In the genomic region with DNA sequence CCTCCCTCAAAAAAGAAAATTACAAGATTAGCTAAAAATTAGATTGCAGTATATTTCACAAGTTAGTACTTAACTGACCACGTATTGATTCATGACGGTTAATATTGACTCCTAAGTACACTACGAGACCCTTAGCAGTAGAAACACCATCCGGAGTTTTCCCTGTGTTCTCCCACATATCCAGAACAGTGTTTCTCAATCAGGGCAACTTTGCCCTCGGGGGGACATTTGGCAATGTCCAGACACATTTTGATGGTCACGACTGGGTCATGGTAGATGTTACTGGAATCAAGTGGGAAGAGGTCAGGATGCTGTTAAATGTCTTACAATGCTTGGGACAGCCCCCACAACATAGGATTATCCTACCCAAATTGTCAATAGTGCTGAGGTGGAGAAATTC, we compare ENCODE assay signal across 2 cellular contexts.
TF ChIP-seq lines count a peak whose summit lies in the region.

No MANE protein-coding gene starts in this region.

TF ChIP-seq in liver, 16 proteins besides CTCF, POLR2A, EP300 and RAD21:
- TF ChIP-seq, protein P1, sequence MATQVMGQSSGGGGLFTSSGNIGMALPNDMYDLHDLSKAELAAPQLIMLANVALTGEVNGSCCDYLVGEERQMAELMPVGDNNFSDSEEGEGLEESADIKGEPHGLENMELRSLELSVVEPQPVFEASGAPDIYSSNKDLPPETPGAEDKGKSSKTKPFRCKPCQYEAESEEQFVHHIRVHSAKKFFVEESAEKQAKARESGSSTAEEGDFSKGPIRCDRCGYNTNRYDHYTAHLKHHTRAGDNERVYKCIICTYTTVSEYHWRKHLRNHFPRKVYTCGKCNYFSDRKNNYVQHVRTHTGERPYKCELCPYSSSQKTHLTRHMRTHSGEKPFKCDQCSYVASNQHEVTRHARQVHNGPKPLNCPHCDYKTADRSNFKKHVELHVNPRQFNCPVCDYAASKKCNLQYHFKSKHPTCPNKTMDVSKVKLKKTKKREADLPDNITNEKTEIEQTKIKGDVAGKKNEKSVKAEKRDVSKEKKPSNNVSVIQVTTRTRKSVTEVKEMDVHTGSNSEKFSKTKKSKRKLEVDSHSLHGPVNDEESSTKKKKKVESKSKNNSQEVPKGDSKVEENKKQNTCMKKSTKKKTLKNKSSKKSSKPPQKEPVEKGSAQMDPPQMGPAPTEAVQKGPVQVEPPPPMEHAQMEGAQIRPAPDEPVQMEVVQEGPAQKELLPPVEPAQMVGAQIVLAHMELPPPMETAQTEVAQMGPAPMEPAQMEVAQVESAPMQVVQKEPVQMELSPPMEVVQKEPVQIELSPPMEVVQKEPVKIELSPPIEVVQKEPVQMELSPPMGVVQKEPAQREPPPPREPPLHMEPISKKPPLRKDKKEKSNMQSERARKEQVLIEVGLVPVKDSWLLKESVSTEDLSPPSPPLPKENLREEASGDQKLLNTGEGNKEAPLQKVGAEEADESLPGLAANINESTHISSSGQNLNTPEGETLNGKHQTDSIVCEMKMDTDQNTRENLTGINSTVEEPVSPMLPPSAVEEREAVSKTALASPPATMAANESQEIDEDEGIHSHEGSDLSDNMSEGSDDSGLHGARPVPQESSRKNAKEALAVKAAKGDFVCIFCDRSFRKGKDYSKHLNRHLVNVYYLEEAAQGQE (IDR thresholded peaks at IDR 0.05), result peak; percentile 59
- peak; percentile 68 to 87 for TF ChIP-seq JUND (IDR thresholded peaks at IDR 0.05)
- no peak for TF ChIP-seq NR2F2 (IDR thresholded peaks at IDR 0.05)
- TF ChIP-seq YY1 (IDR thresholded peaks at IDR 0.05), result peak; percentile 67
- TF ChIP-seq, protein P2, sequence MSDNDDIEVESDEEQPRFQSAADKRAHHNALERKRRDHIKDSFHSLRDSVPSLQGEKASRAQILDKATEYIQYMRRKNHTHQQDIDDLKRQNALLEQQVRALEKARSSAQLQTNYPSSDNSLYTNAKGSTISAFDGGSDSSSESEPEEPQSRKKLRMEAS (IDR thresholded peaks at IDR 0.05), result peak; percentile 79
- peak; percentile 70 for TF ChIP-seq FOXA2 (IDR thresholded peaks at IDR 0.05)
- TF ChIP-seq EGR1 (IDR thresholded peaks at IDR 0.05; ENCODE audit: low read depth in 2 of 2), result peak in 1 of 2 donors; percentile 60
- TF ChIP-seq, protein P3, sequence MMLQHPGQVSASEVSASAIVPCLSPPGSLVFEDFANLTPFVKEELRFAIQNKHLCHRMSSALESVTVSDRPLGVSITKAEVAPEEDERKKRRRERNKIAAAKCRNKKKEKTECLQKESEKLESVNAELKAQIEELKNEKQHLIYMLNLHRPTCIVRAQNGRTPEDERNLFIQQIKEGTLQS (IDR thresholded peaks at IDR 0.05), result peak; percentile 51
- no peak for TF ChIP-seq FOXA1 (IDR thresholded peaks at IDR 0.05)
- peak; percentile 95 to 96 for TF ChIP-seq RXRA (IDR thresholded peaks at IDR 0.05)
- TF ChIP-seq HNF4A (conservative IDR thresholded peaks at IDR 0.05), result peak; percentile 96
- peak; percentile 95 for TF ChIP-seq SP1 (IDR thresholded peaks at IDR 0.05)
- peak; percentile 82 for TF ChIP-seq ZBTB33 (IDR thresholded peaks at IDR 0.05)
- no peak for TF ChIP-seq GABPA (IDR thresholded peaks at IDR 0.05 in 1 of 2, conservative IDR thresholded peaks at IDR 0.05 in 1 of 2)
- TF ChIP-seq HNF4G (IDR thresholded peaks at IDR 0.05), result peak; percentile 88
TF ChIP-seq in liver: peak in this region for 12.

TF ChIP-seq in HepG2, 621 proteins besides CTCF, POLR2A, EP300 and RAD21:
- TF ChIP-seq, protein P4, sequence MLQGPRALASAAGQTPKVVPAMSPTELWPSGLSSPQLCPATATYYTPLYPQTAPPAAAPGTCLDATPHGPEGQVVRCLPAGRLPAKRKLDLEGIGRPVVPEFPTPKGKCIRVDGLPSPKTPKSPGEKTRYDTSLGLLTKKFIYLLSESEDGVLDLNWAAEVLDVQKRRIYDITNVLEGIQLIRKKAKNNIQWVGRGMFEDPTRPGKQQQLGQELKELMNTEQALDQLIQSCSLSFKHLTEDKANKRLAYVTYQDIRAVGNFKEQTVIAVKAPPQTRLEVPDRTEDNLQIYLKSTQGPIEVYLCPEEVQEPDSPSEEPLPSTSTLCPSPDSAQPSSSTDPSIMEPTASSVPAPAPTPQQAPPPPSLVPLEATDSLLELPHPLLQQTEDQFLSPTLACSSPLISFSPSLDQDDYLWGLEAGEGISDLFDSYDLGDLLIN (CRISPR knock-in tag; IDR thresholded peaks at IDR 0.05; ENCODE audit: borderline replicate concordance), result no peak
